20 cellular contexts compared by ENCODE assay signal in the genomic region with DNA sequence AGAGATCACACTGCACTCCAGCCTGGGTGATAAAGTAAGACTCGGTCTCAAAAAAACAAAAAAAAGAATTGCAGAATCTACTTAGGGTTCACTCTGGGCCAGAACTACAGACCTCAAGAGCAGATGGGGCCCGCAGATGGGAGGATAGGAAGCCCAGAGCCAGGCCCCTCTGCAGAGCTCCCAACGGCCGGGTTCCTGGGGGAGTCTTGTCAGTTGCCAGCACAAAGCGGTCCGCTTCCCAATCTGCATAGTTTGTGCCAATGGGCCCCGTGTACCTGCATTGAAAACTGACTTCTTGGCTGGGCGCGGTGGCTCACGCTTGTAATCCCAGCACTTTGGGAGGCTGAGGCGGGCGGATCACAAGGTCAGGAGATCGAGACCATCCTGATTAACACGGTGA. TPM values are rescaled to one million over a fixed set of nuclear protein-coding genes. Genes with fewer than 3 reads are reported as not detected.
DNase-seq lines count a peak whose midpoint lies in the region; ATAC-seq and TF ChIP-seq lines count a peak whose summit lies in the region.
"Had no signal": no experiment of that assay in that cellular context is flagged by ENCODE, and none has a peak within 500 bp of the region (broad histone marks: within the 10 kb centered on the region; RNA-seq: fewer than 3 reads in every experiment).

No MANE protein-coding gene starts in this region.

- H3K27ac ChIP-seq in RWPE1 (peak overlapping the region; percentile 92), endodermal cell (ENCODE audit: low read depth, low read length) (no peak overlapping the region), suprapubic skin (peak overlapping the region; percentile 94)
- H3K27ac ChIP-seq: parathyroid adenoma had no signal

- CTCF ChIA-PET in RWPE1 (lab: Yijun Ruan, JAX), result no interaction called here

- no peak overlapping the region for H3K9ac ChIP-seq in endodermal cell (ENCODE audit: extremely low read depth, low read length, poor library complexity, severe bottlenecking)
- H3K9ac ChIP-seq: parathyroid adenoma had no signal

- H3K27ac Mint-ChIP-seq in activated naive CD8-positive, alpha-beta T cell, result no peak overlapping the region
- H3K27ac Mint-ChIP-seq in activated naive CD8-positive, alpha-beta T cell treated with anti-CD3 and anti-CD28 coated beads for 36 hours, result no peak overlapping the region
- no peak overlapping the region for H3K27ac Mint-ChIP-seq in endodermal cell

- 92 to 95% methylated on average over 13 to 14 of the region's 14 CpGs for WGBS in endodermal cell (ENCODE audit: insufficient coverage in 1 of 2, insufficient read length in 1 of 2), 2 experiments
- WGBS in suprapubic skin, result 93% methylated on average over 12 of the region's 14 CpGs

- no peaks in the 10 kb centered on the region for H3K9me3 Mint-ChIP-seq in activated naive CD8-positive, alpha-beta T cell (ENCODE audit: low read depth)
- H3K9me3 Mint-ChIP-seq in activated naive CD8-positive, alpha-beta T cell treated with anti-CD3 and anti-CD28 coated beads for 36 hours, result no peaks in the 10 kb centered on the region
- no peaks in the 10 kb centered on the region for H3K9me3 Mint-ChIP-seq in endodermal cell

- no peaks in the 10 kb centered on the region for H3K9me3 ChIP-seq in endodermal cell (ENCODE audit: control insufficient read depth, low read length)
- no peaks in the 10 kb centered on the region for H3K9me3 ChIP-seq in suprapubic skin
- H3K9me3 ChIP-seq: Caco-2, left lung, vagina had no signal

- TF ChIP-seq CTCF in RWPE1 (conservative IDR thresholded peaks at IDR 0.05; ENCODE audit: low read depth) (no peak), endodermal cell (conservative IDR thresholded peaks at IDR 0.05) (no peak), suprapubic skin (IDR thresholded peaks at IDR 0.05) (no peak)

- no peaks in the 10 kb centered on the region for H3K36me3 Mint-ChIP-seq in activated naive CD8-positive, alpha-beta T cell
- H3K36me3 Mint-ChIP-seq in activated naive CD8-positive, alpha-beta T cell treated with anti-CD3 and anti-CD28 coated beads for 36 hours, result no peaks in the 10 kb centered on the region
- no peaks in the 10 kb centered on the region for H3K36me3 Mint-ChIP-seq in endodermal cell (ENCODE audit: low read depth)

- TF ChIP-seq POLR2A in suprapubic skin (IDR thresholded peaks at IDR 0.05), result no peak

- POLR2A ChIA-PET in RWPE1 (lab: Yijun Ruan, JAX; ENCODE audit: low non-redundant PET), result no interaction called here

- H3K4me3 Mint-ChIP-seq in activated naive CD8-positive, alpha-beta T cell, result peak overlapping the region; percentile 93
- no peak overlapping the region for H3K4me3 Mint-ChIP-seq in activated naive CD8-positive, alpha-beta T cell treated with anti-CD3 and anti-CD28 coated beads for 36 hours
- H3K4me3 Mint-ChIP-seq in endodermal cell, result peak overlapping the region; percentile 84

- ATAC-seq in GM18861 (IDR thresholded peaks at IDR 0.05; ENCODE audit: unreplicated experiment), result no peak
- ATAC-seq: esophagus mucosa, left lung had no signal

- no peak overlapping the region for H3K4me3 ChIP-seq in endodermal cell (ENCODE audit: low read length)
- no peak overlapping the region for H3K4me3 ChIP-seq in suprapubic skin

- peaks cover 18% of the 10 kb centered on the region for H3K4me1 Mint-ChIP-seq in activated naive CD8-positive, alpha-beta T cell (ENCODE audit: low read depth)
- H3K4me1 Mint-ChIP-seq in activated naive CD8-positive, alpha-beta T cell treated with anti-CD3 and anti-CD28 coated beads for 36 hours, result peaks cover 22% of the 10 kb centered on the region
- peaks cover 6% of the 10 kb centered on the region for H3K4me1 Mint-ChIP-seq in endodermal cell

- TF ChIP-seq EP300 in suprapubic skin (IDR thresholded peaks at IDR 0.05), result no peak

- peaks cover 6% of the 10 kb centered on the region for H3K4me1 ChIP-seq in endodermal cell (ENCODE audit: control insufficient read depth, insufficient read depth, low read length)
- H3K4me1 ChIP-seq in suprapubic skin, result peaks cover 34% of the 10 kb centered on the region
- H3K4me1 ChIP-seq: parathyroid adenoma had no signal

- H3K36me3 ChIP-seq in endodermal cell (ENCODE audit: control insufficient read depth, insufficient read depth, low read length) (peaks cover 6% of the 10 kb centered on the region), suprapubic skin (no peaks in the 10 kb centered on the region)
- H3K36me3 ChIP-seq: left lung, vagina had no signal

- no peaks in the 10 kb centered on the region for H3K27me3 ChIP-seq in endodermal cell (ENCODE audit: control insufficient read depth, insufficient read depth, low read length, poor library complexity, severe bottlenecking)
- H3K27me3 ChIP-seq in suprapubic skin, result no peaks in the 10 kb centered on the region
- H3K27me3 ChIP-seq: left lung, vagina had no signal

- no peaks in the 10 kb centered on the region for H3K27me3 Mint-ChIP-seq in activated naive CD8-positive, alpha-beta T cell
- H3K27me3 Mint-ChIP-seq in activated naive CD8-positive, alpha-beta T cell treated with anti-CD3 and anti-CD28 coated beads for 36 hours, result no peaks in the 10 kb centered on the region
- no peaks in the 10 kb centered on the region for H3K27me3 Mint-ChIP-seq in endodermal cell (ENCODE audit: insufficient read depth)

- no peak for DNase-seq in activated naive CD8-positive, alpha-beta T cell treated with anti-CD3 and anti-CD28 coated beads for 36 hours
- no peak for DNase-seq in RWPE1 (ENCODE audit: low spot score)
- no peak for DNase-seq in endodermal cell
- no peak for DNase-seq in suprapubic skin (ENCODE audit: low spot score in 2 of 2)
- no peak for DNase-seq in retina
- no peak for DNase-seq in NCI-H1930 (lab: John Stamatoyannopoulos, UW)
- DNase-seq: activated CD4-positive, alpha-beta T cell treated with anti-CD3 and anti-CD28 coated beads for 4 hours; Caco-2; caudate nucleus; Karpas-422; NCI-H2171 treated with DMSO at 0.1 percent for 48 hours; NCI-H774; stimulated activated CD4-positive, alpha-beta T cell treated with anti-CD3 and anti-CD28 coated beads, Interleukin-1b, Interleukin-23, amount 100 ng/mL, for 48 hours; T-helper 9 cell had no signal

RNA-seq across cellular contexts. Expression of gene CHID1, which starts 1.7 kb away (rescaled TPM):
- total RNA-seq in activated naive CD8-positive, alpha-beta T cell treated with anti-CD3 and anti-CD28 coated beads for 36 hours, result 10 to 100 TPM; 73.1 to 81.6 TPM
- 10 to 100 TPM; 82.0 to 83.5 TPM for total RNA-seq in endodermal cell
- 63.9 TPM for polyA plus RNA-seq in endodermal cell (2013, experiment 1 of 2)
- 63.6 TPM for polyA plus RNA-seq in endodermal cell (2013, experiment 2 of 2)
- 100 to 1,000 TPM in 1 of 4 donors, 10 to 100 TPM in 3; 46.5 to 111 (median 66.2) TPM for total RNA-seq in suprapubic skin

RNA-seq across cellular contexts. Expression of gene AP2A2, which starts 13.4 kb away (rescaled TPM):
- 10 to 100 TPM; 26.3 to 30.3 TPM for total RNA-seq in activated naive CD8-positive, alpha-beta T cell treated with anti-CD3 and anti-CD28 coated beads for 36 hours
- total RNA-seq in endodermal cell (10 to 100 TPM; 79.4 to 97.7 TPM), suprapubic skin (100 to 1,000 TPM in 2 of 4 donors, 10 to 100 TPM in 2; 45.4 to 107 (median 76.8) TPM)
- 62.5 TPM for polyA plus RNA-seq in endodermal cell (2013, experiment 1 of 2)
- polyA plus RNA-seq in endodermal cell (2013, experiment 2 of 2), result 49.7 TPM
